In genomic region chr9:128192601-128193371, GRCh38 we compare ENCODE assay signal across 8 cellular contexts. TPM values are rescaled to one million over a fixed set of nuclear protein-coding genes. Genes with fewer than 3 reads are reported as not detected.
A peak's percentile ranks its signal among the peaks of the same experiment; 100 is the strongest.
DNase-seq lines count a peak whose midpoint lies in the region; ATAC-seq lines count a peak whose summit lies in the region.

No MANE protein-coding gene starts in this region.

- no peak overlapping the region for H3K4ac ChIP-seq in trophoblast cell (ENCODE audit: low read depth, low read length)

- peak overlapping the region in 10 of 11 experiments; percentile 6 to 99 (median 96); a peak in 12 of 22 replicates for H3K4me2 ChIP-seq in BLaER1 treated with 17β-estradiol and CSF1 and Interleukin-3, amounts not matched to agents 10 nM and 100 nM
- H3K4me2 ChIP-seq in trophoblast cell (ENCODE audit: low read length) = no peak overlapping the region

- no peak overlapping the region for H2AFZ ChIP-seq in trophoblast cell (ENCODE audit: insufficient read depth, low read length, poor library complexity)

- no CpG with 5 or more reads among the region's 56 CpGs for WGBS in trophoblast cell (ENCODE audit: extremely low coverage, insufficient coverage, insufficient read length)

- H3K79me2 ChIP-seq in trophoblast cell (ENCODE audit: control insufficient read depth, insufficient read depth, low read length, poor library complexity) = peaks cover 12% of the 10 kb centered on the region

- DNase-seq in GM19238 (ENCODE audit: insufficient read length, low spot score) (peak; percentile 75), NCI-H226 (peak; percentile 94), glomerular visceral epithelial cell (ENCODE audit: extremely low spot score) (peak; percentile 97), trophoblast cell (peak; percentile 94 to 95), HuH-7 (ENCODE audit: low spot score) (no peak)
- peak; percentile 22 to 31 for DNase-seq in activated T-cell treated with anti-CD3 and anti-CD28 coated beads, Interleukin-2, amount 50 U/mL, for 48 hours

- ATAC-seq in GM19023 (IDR thresholded peaks at IDR 0.05; ENCODE audit: unreplicated experiment) = no peak

- no peak overlapping the region for H3K18ac ChIP-seq in trophoblast cell (ENCODE audit: low read length)

- peak overlapping the region in 1 of 11 experiments; percentile 95; a peak in 1 of 22 replicates for H3K9ac ChIP-seq in BLaER1 treated with 17β-estradiol and CSF1 and Interleukin-3, amounts not matched to agents 10 nM and 100 nM
- no peak overlapping the region for H3K9ac ChIP-seq in trophoblast cell (ENCODE audit: low read length)

- H2AK5ac ChIP-seq in trophoblast cell (ENCODE audit: low read length) = no peak overlapping the region

- H2BK120ac ChIP-seq in trophoblast cell (ENCODE audit: insufficient read depth, low read length, poor library complexity) = no peak overlapping the region

- 0 out of 20 replicates have a peak overlapping the region, but pooled peaks of 1 of the 10 experiments have one; percentile 75 for H3K4me3 ChIP-seq in BLaER1 treated with 17β-estradiol and CSF1 and Interleukin-3, amounts not matched to agents 10 nM and 100 nM
- H3K4me3 ChIP-seq in trophoblast cell (ENCODE audit: low read depth, low read length) = no peak overlapping the region

- peaks cover 13% of the 10 kb centered on the region for H3K79me1 ChIP-seq in trophoblast cell (ENCODE audit: low read length)

- no peak overlapping the region for H3K14ac ChIP-seq in trophoblast cell (ENCODE audit: low read length)

- H2BK5ac ChIP-seq in trophoblast cell (ENCODE audit: low read depth, low read length, poor library complexity) = no peak overlapping the region

- no peaks in the 10 kb centered on the region for H3K9me3 ChIP-seq in BLaER1 treated with 17β-estradiol and CSF1 and Interleukin-3, amounts not matched to agents 10 nM and 100 nM (replicated peaks in 1 of 11)
- peaks cover under 1% of the 10 kb centered on the region for H3K9me3 ChIP-seq in trophoblast cell (ENCODE audit: insufficient read depth, low read depth, low read length)

- no peak overlapping the region for H2BK12ac ChIP-seq in trophoblast cell (ENCODE audit: low read length)

- no peaks in the 10 kb centered on the region for H3K27me3 ChIP-seq in BLaER1 treated with 17β-estradiol and CSF1 and Interleukin-3, amounts not matched to agents 10 nM and 100 nM
- H3K27me3 ChIP-seq in trophoblast cell (ENCODE audit: insufficient read depth, low read length) = no peaks in the 10 kb centered on the region

- H3K27ac ChIP-seq in BLaER1 treated with 17β-estradiol and CSF1 and Interleukin-3, amounts not matched to agents 10 nM and 100 nM = no peak overlapping the region
- H3K27ac ChIP-seq in trophoblast cell (ENCODE audit: low read depth, low read length) = no peak overlapping the region

- peaks cover 0 to 11% (median 0%) of the 10 kb centered on the region in 11 experiments; a peak in 3 of 22 replicates for H4K20me1 ChIP-seq in BLaER1 treated with 17β-estradiol and CSF1 and Interleukin-3, amounts not matched to agents 10 nM and 100 nM

- H3K23ac ChIP-seq in trophoblast cell (ENCODE audit: low read length) = no peak overlapping the region

- no peak overlapping the region for H4K12ac ChIP-seq in trophoblast cell (ENCODE audit: low read depth, low read length)

- H4K91ac ChIP-seq in trophoblast cell (ENCODE audit: low read depth, low read length) = no peak overlapping the region

- H3K4me1 ChIP-seq in BLaER1 treated with 17β-estradiol and CSF1 and Interleukin-3, amounts not matched to agents 10 nM and 100 nM = peaks cover 22 to 50% (median 37%) of the 10 kb centered on the region in 10 experiments
- H3K4me1 ChIP-seq in trophoblast cell (ENCODE audit: control insufficient read depth in 1 of 2, insufficient read depth in 2 of 2, low read length in 2 of 2) = peaks cover 5 to 7% of the 10 kb centered on the region in 2 experiments

- H4K8ac ChIP-seq in trophoblast cell (ENCODE audit: low read depth, low read length) = no peak overlapping the region

- H3K36me3 ChIP-seq in BLaER1 treated with 17β-estradiol and CSF1 and Interleukin-3, amounts not matched to agents 10 nM and 100 nM = peaks cover 13 to 27% (median 24%) of the 10 kb centered on the region in 11 experiments; a peak in 20 of 22 replicates
- H3K36me3 ChIP-seq in trophoblast cell (ENCODE audit: control insufficient read depth in 1 of 2, insufficient read depth in 2 of 2, low read length in 2 of 2) = peaks cover 11 to 12% of the 10 kb centered on the region in 2 experiments

RNA-seq across cellular contexts. Expression of gene CIZ1, which starts 1.4 kb away (rescaled TPM):
- polyA plus RNA-seq in trophoblast cell (2013) = 103 and 112 TPM in 2 replicates

RNA-seq across cellular contexts. Expression of gene DNM1, which starts 10.4 kb away (rescaled TPM):
- polyA plus RNA-seq in trophoblast cell (2013) = 6.0 TPM in 2 replicates

RNA-seq across cellular contexts. Expression of gene BBLN, which starts 32.7 kb away (rescaled TPM):
- 57.0 and 59.5 TPM in 2 replicates for polyA plus RNA-seq in trophoblast cell (2013)

RNA-seq across cellular contexts. Expression of gene LCN2, which starts 43.5 kb away (rescaled TPM):
- polyA plus RNA-seq in trophoblast cell (2013) = not detected in 2 replicates
